ENCODE assay signal across 19 cellular contexts in genomic region chr16:75022567-75022966, GRCh38.
"Had no signal": no experiment of that assay in that cellular context is flagged by ENCODE, and none has a peak within 500 bp of the region (broad histone marks: within the 10 kb centered on the region; RNA-seq: fewer than 3 reads in every experiment).

No MANE protein-coding gene starts in this region.

- H3K4me3 Mint-ChIP-seq: naive thymus-derived CD4-positive, alpha-beta T cell; stimulated activated memory B cell treated with anti-CD40 and anti-IgM and Interleukin-4, amounts not matched to agents 10 μg/mL and 1 μg/mL and 100 μg/mL, for 72 hours; T-helper 17 cell had no signal

- DNase-seq: activated CD4-positive, alpha-beta T cell treated with anti-CD3 and anti-CD28 coated beads for 4 hours; activated T-cell treated with anti-CD3 and anti-CD28 coated beads, Interleukin-2, amount 50 U/mL, for 1 hour; body of pancreas; central memory CD4-positive, alpha-beta T cell; cortex of kidney; effector CD4-positive, alpha-beta T cell; hypothalamus; kidney; left lung; mucosa of descending colon; naive thymus-derived CD4-positive, alpha-beta T cell; retina; stimulated activated CD4-positive, alpha-beta T cell treated with anti-CD3 and anti-CD28 coated beads, Interleukin-2, amount 100 ng/mL, for 48 hours; T-helper 17 cell; tibial artery; WERI-Rb-1 had no signal

- H3K27ac Mint-ChIP-seq: stimulated activated memory B cell treated with anti-CD40 and anti-IgM and Interleukin-4, amounts not matched to agents 10 μg/mL and 1 μg/mL and 100 μg/mL, for 72 hours; T-helper 17 cell had no signal

- H3K36me3 ChIP-seq: esophagus muscularis mucosa, left lung, neutrophil, tibial artery had no signal

- ATAC-seq: body of pancreas; left lung; mucosa of descending colon; naive thymus-derived CD4-positive, alpha-beta T cell; stimulated activated memory B cell treated with anti-CD40 and anti-IgM and Interleukin-4, amounts not matched to agents 10 μg/mL and 1 μg/mL and 100 μg/mL, for 72 hours; T-helper 17 cell had no signal

- H3K27me3 ChIP-seq: body of pancreas, esophagus muscularis mucosa, left lung, neutrophil, tibial artery had no signal

- H3K4me3 ChIP-seq: body of pancreas, esophagus muscularis mucosa, left lung, mucosa of descending colon, tibial artery had no signal

- H3K4me1 ChIP-seq: body of pancreas had no signal

- H3K27me3 Mint-ChIP-seq: naive thymus-derived CD4-positive, alpha-beta T cell; T-helper 17 cell had no signal

- H3K9me3 ChIP-seq: body of pancreas, neutrophil, tibial artery had no signal
